ENCODE assay signal across 34 cellular contexts in genomic region chr1:14347776-14348175, GRCh38.
"Had no signal": no experiment of that assay in that cellular context is flagged by ENCODE, and none has a peak within 500 bp of the region (broad histone marks: within the 10 kb centered on the region; RNA-seq: fewer than 3 reads in every experiment).

No MANE protein-coding gene starts in this region.

- H3K27me3 ChIP-seq: MG63 had no signal

- H3K9me3 ChIP-seq: MG63 had no signal

- DNase-seq: Karpas-422, Kasumi-1, MG63, MM.1S, MV-4-11, NCI-H1048, NCI-H1092, NCI-H1092 treated with DMSO at 0.1 percent for 48 hours, NCI-H1105, NCI-H1105 treated with DMSO at 0.1 percent for 48 hours, NCI-H1417, NCI-H1417 treated with DMSO at 0.1 percent for 48 hours, NCI-H1436, NCI-H1436 treated with DMSO at 0.1 percent for 48 hours, NCI-H146, NCI-H1694, NCI-H1694 treated with DMSO at 0.1 percent for 48 hours, NCI-H187, NCI-H187 treated with DMSO at 0.1 percent for 48 hours, NCI-H1930, NCI-H2029, NCI-H2029 treated with DMSO at 0.1 percent for 48 hours, NCI-H2081, NCI-H2081 treated with DMSO at 0.1 percent for 48 hours, NCI-H2107, NCI-H2171, NCI-H2171 treated with DMSO at 0.1 percent for 48 hours, NCI-H2227 treated with DMSO at 0.1 percent for 48 hours, NCI-H226, NCI-H345, NCI-H446, NCI-H446 treated with DMSO at 0.1 percent for 48 hours, NCI-H510A, NCI-H510A treated with DMSO at 0.1 percent for 48 hours had no signal

- H3K4me3 ChIP-seq: MG63 had no signal

- H3K36me3 ChIP-seq: MG63 had no signal
